ENCODE assay signal across 18 cellular contexts in the genomic region with DNA sequence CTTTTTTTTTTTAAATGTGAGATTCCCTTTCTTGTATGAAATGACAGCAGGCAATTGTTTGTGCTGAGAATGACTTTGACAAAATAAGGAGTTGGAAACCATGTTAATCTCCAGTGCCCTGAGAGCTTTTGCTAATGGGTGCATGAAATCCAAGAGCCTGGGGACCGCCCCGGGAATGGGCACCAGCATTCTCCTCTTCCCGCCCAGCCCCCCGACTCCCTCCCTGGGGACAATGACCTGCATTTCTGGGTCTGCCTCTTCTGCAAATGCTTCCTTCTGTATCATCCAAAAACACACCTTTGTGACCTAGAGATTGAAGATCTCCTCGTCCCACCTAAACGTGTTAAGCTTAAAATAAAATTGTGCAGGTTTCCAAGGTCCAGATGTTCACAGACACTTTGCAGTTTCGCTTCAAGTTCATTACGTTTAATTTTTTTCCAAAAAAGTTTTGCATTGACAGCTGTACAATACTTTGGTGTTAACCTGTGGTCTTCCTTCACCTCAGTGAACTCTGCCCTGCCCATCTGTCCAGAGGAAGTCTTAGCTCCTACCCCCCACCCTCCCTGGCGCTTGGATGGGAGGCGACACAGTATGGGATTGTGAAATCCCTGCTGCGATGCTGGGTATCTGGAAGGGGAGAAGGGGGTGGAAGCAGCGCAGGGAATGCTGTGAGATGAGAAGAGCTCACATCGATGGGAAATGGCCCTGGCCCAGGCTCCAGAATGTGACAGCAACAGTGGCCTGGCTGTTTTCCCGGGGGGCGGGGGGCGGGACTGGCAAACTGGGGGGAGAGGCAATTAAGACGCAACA. TPM values are rescaled to one million over a fixed set of nuclear protein-coding genes. Genes with fewer than 3 reads are reported as not detected.
DNase-seq lines count a peak whose midpoint lies in the region; ATAC-seq, FAIRE-seq and TF ChIP-seq lines count a peak whose summit lies in the region.
"Had no signal": no experiment of that assay in that cellular context is flagged by ENCODE, and none has a peak within 500 bp of the region (broad histone marks: within the 10 kb centered on the region; RNA-seq: fewer than 3 reads in every experiment).

No MANE protein-coding gene starts in this region.

- peak in 3 of 4 donors; percentile 19 to 30 (median 19) for ATAC-seq in pancreas
- no peak for ATAC-seq in GM21529 (IDR thresholded peaks at IDR 0.05; ENCODE audit: unreplicated experiment)

- FAIRE-seq in pancreas (lab: Jason Lieb, UNC) = no peak
- FAIRE-seq: colon had no signal

- WGBS in pancreas, 2 donors = 76 to 80% methylated on average over 17 of the region's 17 CpGs

- H3K27me3 Mint-ChIP-seq in CD14-positive monocyte (ENCODE audit: low read depth in 3 of 3) = no peaks in the 10 kb centered on the region
- no peaks in the 10 kb centered on the region for H3K27me3 Mint-ChIP-seq in IgD-negative memory B cell
- peaks cover 11% of the 10 kb centered on the region for H3K27me3 Mint-ChIP-seq in glutamatergic neuron (ENCODE audit: unreplicated experiment)
- peaks cover 6% of the 10 kb centered on the region for H3K27me3 Mint-ChIP-seq in type B pancreatic cell
- H3K27me3 Mint-ChIP-seq: CD4-positive, alpha-beta T cell had no signal

- peaks cover 47 to 75% of the 10 kb centered on the region in 2 donors for H3K36me3 Mint-ChIP-seq in CD14-positive monocyte
- peaks cover 21% of the 10 kb centered on the region for H3K36me3 Mint-ChIP-seq in IgD-negative memory B cell
- peaks cover 4% of the 10 kb centered on the region for H3K36me3 Mint-ChIP-seq in glutamatergic neuron (ENCODE audit: unreplicated experiment)
- H3K36me3 Mint-ChIP-seq in type B pancreatic cell = peaks cover 13% of the 10 kb centered on the region

- H3K9me3 Mint-ChIP-seq in CD14-positive monocyte (no peaks in the 10 kb centered on the region), IgD-negative memory B cell (no peaks in the 10 kb centered on the region), glutamatergic neuron (ENCODE audit: unreplicated experiment) (peaks cover 8% of the 10 kb centered on the region), type B pancreatic cell (peaks cover 4% of the 10 kb centered on the region)
- H3K9me3 Mint-ChIP-seq: CD4-positive, alpha-beta T cell; immature natural killer cell had no signal

- H3K36me3 ChIP-seq in pancreas = peaks cover 0 to 30% (median 21%) of the 10 kb centered on the region in 3 donors

- peaks cover 3% of the 10 kb centered on the region for H3K4me1 Mint-ChIP-seq in CD14-positive monocyte
- H3K4me1 Mint-ChIP-seq in IgD-negative memory B cell = peaks cover 17 to 25% (median 22%) of the 10 kb centered on the region in 3 donors
- H3K4me1 Mint-ChIP-seq in glutamatergic neuron (ENCODE audit: low read depth, unreplicated experiment) = peaks cover 19% of the 10 kb centered on the region
- H3K4me1 Mint-ChIP-seq in type B pancreatic cell (ENCODE audit: unreplicated experiment) = peaks cover 31% of the 10 kb centered on the region
- H3K4me1 Mint-ChIP-seq: immature natural killer cell had no signal

- no peak overlapping the region for H3K4me3 Mint-ChIP-seq in CD14-positive monocyte
- H3K4me3 Mint-ChIP-seq in IgD-negative memory B cell = no peak overlapping the region
- H3K4me3 Mint-ChIP-seq in glutamatergic neuron (ENCODE audit: unreplicated experiment) = peak overlapping the region; percentile 34
- H3K4me3 Mint-ChIP-seq in type B pancreatic cell = no peak overlapping the region
- H3K4me3 Mint-ChIP-seq: CD4-positive, alpha-beta T cell; immature natural killer cell had no signal

- no peak overlapping the region for H3K27ac ChIP-seq in pancreas
- H3K27ac ChIP-seq in coronary artery = no peak overlapping the region
- H3K27ac ChIP-seq: HL-60, KMS-11, upper lobe of left lung had no signal

- peak; percentile 40 for DNase-seq in CD14-positive monocyte (ENCODE audit: low spot score)
- DNase-seq in glutamatergic neuron = no peak
- peak in 1 of 6 donors; percentile 43 for DNase-seq in pancreas
- DNase-seq in activated CD4-positive, CD25-positive, alpha-beta regulatory T cell (lab: John Stamatoyannopoulos, UW) = no peak
- no peak for DNase-seq in coronary artery (ENCODE audit: low spot score)
- no peak for DNase-seq in type B pancreatic cell (ENCODE audit: extremely low spot score, unreplicated experiment)
- DNase-seq: activated CD8-positive, alpha-beta memory T cell treated with anti-CD3 and anti-CD28 coated beads for 24 hours; CD4-positive, alpha-beta T cell; immature natural killer cell; mesendoderm; NCI-H1092 treated with DMSO at 0.1 percent for 48 hours; NCI-H2171 treated with DMSO at 0.1 percent for 48 hours had no signal

- H3K9me3 ChIP-seq in pancreas = no peaks in the 10 kb centered on the region
- H3K9me3 ChIP-seq: upper lobe of left lung had no signal

- no peaks in the 10 kb centered on the region for H3K4me1 ChIP-seq in pancreas

- no peaks in the 10 kb centered on the region for H3K27me3 ChIP-seq in pancreas
- H3K27me3 ChIP-seq: upper lobe of left lung had no signal

- intact Hi-C loops in CD14-positive monocyte (cut with micrococcal nuclease) (loop anchor here in 1 of 2 donors (10.0 kb wide), 1 partner anchor 473 kb away; no protein-coding TSS in a partner anchor), pancreas (cut with DNase I) (no loop called here)

- no peak for TF ChIP-seq CTCF in CD14-positive monocyte (IDR thresholded peaks at IDR 0.05)
- no peak for TF ChIP-seq CTCF in glutamatergic neuron (IDR thresholded peaks at IDR 0.05; ENCODE audit: partially characterized antibody, unreplicated experiment)
- no peak for TF ChIP-seq CTCF in pancreas (IDR thresholded peaks at IDR 0.05)
- TF ChIP-seq CTCF in coronary artery (IDR thresholded peaks at IDR 0.05) = no peak
- no peak for TF ChIP-seq CTCF in type B pancreatic cell (conservative IDR thresholded peaks at IDR 0.05)

- H3K4me3 ChIP-seq in pancreas (no peak overlapping the region), coronary artery (no peak overlapping the region)
- H3K4me3 ChIP-seq: upper lobe of left lung had no signal

- H3K27ac Mint-ChIP-seq in CD14-positive monocyte (peak overlapping the region in 3 of 7 donors; percentile 28 to 68 (median 55)), IgD-negative memory B cell (peak overlapping the region; percentile 66 to 88 (median 84)), glutamatergic neuron (ENCODE audit: unreplicated experiment) (no peak overlapping the region), type B pancreatic cell (no peak overlapping the region)
- H3K27ac Mint-ChIP-seq: immature natural killer cell had no signal

RNA-seq across cellular contexts. Expression of a gene that starts 50.1 kb away (rescaled TPM):
- polyA plus RNA-seq in CD14-positive monocyte = 10 to 100 TPM; 12.8 to 23.6 TPM
- polyA plus RNA-seq in IgD-negative memory B cell = 88.7 TPM
- total RNA-seq in glutamatergic neuron (ENCODE audit: unreplicated experiment) = 89.2 TPM
- 10 to 100 TPM; 13.9 to 37.2 (median 21.7) TPM for total RNA-seq in pancreas
- 10 to 100 TPM; 12.5 to 13.0 TPM for polyA plus RNA-seq in pancreas
- 109 and 185 TPM in 2 replicates for total RNA-seq in type B pancreatic cell (ENCODE audit: low replicate concordance)

Comparison
In these comparisons a context has a peak if more than half of its experiments do, and no peak if none do; other contexts are left out.
1. H3K27ac Mint-ChIP-seq: peak in IgD-negative memory B cell (3 of 3); none in glutamatergic neuron (single experiment) and type B pancreatic cell (single experiment).